Comparison of ENCODE assay signal across 31 cellular contexts in the genomic region with DNA sequence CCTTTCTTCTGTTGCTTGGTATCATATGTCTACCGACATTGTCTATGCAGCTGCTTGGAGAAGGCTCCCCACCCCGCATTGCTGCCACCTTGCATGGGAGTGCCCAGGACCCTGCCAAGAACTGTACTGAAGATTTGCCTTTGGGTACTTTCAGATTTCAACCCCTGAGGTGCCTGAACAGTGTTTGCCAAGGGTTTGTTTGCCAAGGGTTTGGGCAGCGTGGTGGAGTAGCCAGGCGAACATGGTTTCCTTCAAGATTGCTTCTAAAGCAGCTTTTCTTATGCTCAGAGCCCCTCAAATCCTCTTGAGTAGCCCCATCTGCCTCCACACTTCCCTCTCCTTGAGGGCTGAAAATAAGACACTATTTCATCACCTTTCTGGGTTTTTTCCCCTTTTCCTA. TPM values are rescaled to one million over a fixed set of nuclear protein-coding genes. Genes with fewer than 3 reads are reported as not detected.
"Had no signal": no experiment of that assay in that cellular context is flagged by ENCODE, and none has a peak within 500 bp of the region (broad histone marks: within the 10 kb centered on the region; RNA-seq: fewer than 3 reads in every experiment).

No MANE protein-coding gene starts in this region.

- DNase-seq: Karpas-422, MM.1S, MV-4-11, NCI-H1092, NCI-H1105 treated with DMSO at 0.1 percent for 48 hours, NCI-H1417, NCI-H1436, NCI-H146, NCI-H1694, NCI-H187, NCI-H1930, NCI-H2081, NCI-H2227 treated with DMSO at 0.1 percent for 48 hours, NCI-H345, NCI-H446, NCI-H510A treated with DMSO at 0.1 percent for 48 hours, NCI-H524 treated with DMSO at 0.1 percent for 48 hours, NCI-H526 treated with DMSO at 0.1 percent for 48 hours, NCI-H748 treated with DMSO at 0.1 percent for 48 hours, PC-9, SHP77, SIG-M5, SJCRH30, T-cell had no signal

- H3K4me3 ChIP-seq: PC-9, SJCRH30, SK-N-MC had no signal

- H3K4me2 ChIP-seq: KMS-11, PC-9 had no signal

- H3K4me3 Mint-ChIP-seq: T-cell had no signal

- H3K36me3 Mint-ChIP-seq: T-cell had no signal

- H3K4me1 ChIP-seq: SJCRH30 had no signal

- H3K36me3 ChIP-seq: SJCRH30 had no signal

- H3K4me1 Mint-ChIP-seq: T-cell had no signal

- H2AFZ ChIP-seq: PC-9 had no signal

- H3K27ac Mint-ChIP-seq: T-cell had no signal

- H3K9me3 Mint-ChIP-seq: T-cell had no signal

- ATAC-seq: Panc1, Right ventricle myocardium inferior, SK-N-SH treated with all-trans-retinoic acid at 6 μM for 48 hours, T-cell had no signal

- H3K27ac ChIP-seq: KMS-11, PC-9, RWPE1, SJCRH30, SK-N-MC had no signal

RNA-seq across cellular contexts. Expression of gene CRY1, which starts 25.3 kb away (rescaled TPM):
- total RNA-seq: OCI-LY7 had no signal
